ENCODE assay signal across 19 cellular contexts in genomic region chr10:133474833-133475734, GRCh38. TPM values are rescaled to one million over a fixed set of nuclear protein-coding genes. Genes with fewer than 3 reads are reported as not detected.
DNase-seq lines count a peak whose midpoint lies in the region; ATAC-seq and TF ChIP-seq lines count a peak whose summit lies in the region.
"Had no signal": no experiment of that assay in that cellular context is flagged by ENCODE, and none has a peak within 500 bp of the region (broad histone marks: within the 10 kb centered on the region; RNA-seq: fewer than 3 reads in every experiment).

No MANE protein-coding gene starts in this region.

- no peak overlapping the region for H3K4me3 Mint-ChIP-seq in activated T-cell treated with anti-CD3 and anti-CD28 coated beads, Interleukin-2, amount 50 U/mL, for 24 hours
- H3K4me3 Mint-ChIP-seq in activated T-helper 2 cell treated with anti-CD3 and anti-CD28 coated beads, Interferon-gamma antibody, Interleukin-2, Interleukin-4, amounts not matched to agents 10 μg/mL and 5 μg/mL and 100 μg/mL, durations not matched to agents 14 hours and 24 hours and 36 hours (ENCODE audit: low read depth) = peak overlapping the region; percentile 6
- H3K4me3 Mint-ChIP-seq: HFFc6 had no signal

- H3K36me3 ChIP-seq in Panc1 (ENCODE audit: control insufficient read depth, insufficient read depth, low read length) (no peaks in the 10 kb centered on the region), hepatocyte (replicated peaks; ENCODE audit: insufficient read depth, low read depth) (no peaks in the 10 kb centered on the region)
- H3K36me3 ChIP-seq: brain microvascular endothelial cell, right lobe of liver had no signal

- H3K27ac ChIP-seq in Panc1 (ENCODE audit: low read length) = no peak overlapping the region
- H3K27ac ChIP-seq in hepatocyte = no peak overlapping the region
- H3K27ac ChIP-seq: brain microvascular endothelial cell, right lobe of liver had no signal

- H3K36me3 Mint-ChIP-seq in activated T-cell treated with anti-CD3 and anti-CD28 coated beads, Interleukin-2, amount 50 U/mL, for 24 hours (ENCODE audit: low read depth) = peaks cover 2% of the 10 kb centered on the region
- no peaks in the 10 kb centered on the region for H3K36me3 Mint-ChIP-seq in activated T-helper 2 cell treated with anti-CD3 and anti-CD28 coated beads, Interferon-gamma antibody, Interleukin-2, Interleukin-4, amounts not matched to agents 10 μg/mL and 5 μg/mL and 100 μg/mL, durations not matched to agents 14 hours and 24 hours and 36 hours (ENCODE audit: low read depth)

- intact Hi-C loops in Panc1 (cut with micrococcal nuclease; ENCODE audit: unreplicated experiment) = no loop called here
- intact Hi-C loops in activated T-helper 2 cell treated with anti-CD3 and anti-CD28 coated beads, Interferon-gamma antibody, Interleukin-2, Interleukin-4, amounts not matched to agents 10 μg/mL and 5 μg/mL and 100 μg/mL, durations not matched to agents 14 hours and 24 hours and 36 hours (cut with micrococcal nuclease) = no loop called here

- H2AFZ ChIP-seq in hepatocyte = no peak overlapping the region

- no peaks in the 10 kb centered on the region for H3K79me2 ChIP-seq in hepatocyte

- peaks cover 25% of the 10 kb centered on the region for H3K4me1 Mint-ChIP-seq in activated T-cell treated with anti-CD3 and anti-CD28 coated beads, Interleukin-2, amount 50 U/mL, for 24 hours (ENCODE audit: low read depth)
- H3K4me1 Mint-ChIP-seq in activated T-helper 2 cell treated with anti-CD3 and anti-CD28 coated beads, Interferon-gamma antibody, Interleukin-2, Interleukin-4, amounts not matched to agents 10 μg/mL and 5 μg/mL and 100 μg/mL, durations not matched to agents 14 hours and 24 hours and 36 hours (ENCODE audit: low read depth) = peaks cover 24% of the 10 kb centered on the region

- H3K4me1 ChIP-seq in Panc1 (ENCODE audit: control insufficient read depth, insufficient read depth, low read length) (0 out of 2 replicates have a peak, but pooled peaks cover 4% of the 10 kb centered on the region), hepatocyte (ENCODE audit: insufficient read depth) (no peaks in the 10 kb centered on the region)
- H3K4me1 ChIP-seq: right lobe of liver had no signal

- H3K9me3 ChIP-seq in Panc1 (ENCODE audit: control insufficient read depth, insufficient read depth, low read depth, low read length) (no peaks in the 10 kb centered on the region), hepatocyte (ENCODE audit: low read depth) (no peaks in the 10 kb centered on the region)
- H3K9me3 ChIP-seq: right lobe of liver had no signal

- ATAC-seq in Panc1 (peak; percentile 40; the same call in 1 of the 2 replicates), GM21529 (IDR thresholded peaks at IDR 0.05; ENCODE audit: unreplicated experiment) (no peak)

- H3K27ac Mint-ChIP-seq in activated T-cell treated with anti-CD3 and anti-CD28 coated beads, Interleukin-2, amount 50 U/mL, for 24 hours = peak overlapping the region; percentile 56
- peak overlapping the region; percentile 10 for H3K27ac Mint-ChIP-seq in activated T-helper 2 cell treated with anti-CD3 and anti-CD28 coated beads, Interferon-gamma antibody, Interleukin-2, Interleukin-4, amounts not matched to agents 10 μg/mL and 5 μg/mL and 100 μg/mL, durations not matched to agents 14 hours and 24 hours and 36 hours
- H3K27ac Mint-ChIP-seq: HFFc6 had no signal

- in situ Hi-C loops in Panc1 (cut with HindIII; ENCODE audit: low pct_unique_long_range_greater_than_20kb, low sequenced_read_pairs) = no loop called here

- H3K4me2 ChIP-seq in hepatocyte = no peak overlapping the region

- no peaks in the 10 kb centered on the region for H3K27me3 Mint-ChIP-seq in activated T-cell treated with anti-CD3 and anti-CD28 coated beads, Interleukin-2, amount 50 U/mL, for 24 hours
- H3K27me3 Mint-ChIP-seq in activated T-helper 2 cell treated with anti-CD3 and anti-CD28 coated beads, Interferon-gamma antibody, Interleukin-2, Interleukin-4, amounts not matched to agents 10 μg/mL and 5 μg/mL and 100 μg/mL, durations not matched to agents 14 hours and 24 hours and 36 hours (ENCODE audit: low read depth) = peaks cover 4% of the 10 kb centered on the region

- CTCF ChIA-PET in Panc1 (lab: Charles Lee) = no interaction called here

- TF ChIP-seq CTCF in Panc1 (IDR thresholded peaks at IDR 0.05) = no peak
- no peak for TF ChIP-seq CTCF in hepatocyte (IDR thresholded peaks at IDR 0.05; ENCODE audit: poor library complexity)

- DNase-seq in activated T-cell treated with anti-CD3 and anti-CD28 coated beads, Interleukin-2, amount 50 U/mL, for 24 hours = no peak
- DNase-seq in activated T-cell treated with anti-CD3 and anti-CD28 coated beads for 4 hours (no peak), Panc1 (ENCODE audit: low read depth, low spot score) (no peak), hepatocyte (ENCODE audit: low spot score) (no peak), DMS114 treated with DMSO at 0.1 percent for 48 hours (lab: John Stamatoyannopoulos, UW; ENCODE audit: unreplicated experiment) (no peak)
- DNase-seq in activated T-helper 2 cell treated with anti-CD3 and anti-CD28 coated beads, Interferon-gamma antibody, Interleukin-2, Interleukin-4, amounts not matched to agents 10 μg/mL and 5 μg/mL and 100 μg/mL, durations not matched to agents 14 hours and 24 hours and 36 hours (ENCODE audit: low spot score) = peak; percentile 27
- DNase-seq in stimulated activated CD4-positive, alpha-beta T cell treated with anti-CD3 and anti-CD28 coated beads, Interleukin-4, amount 100 ng/mL, for 24 hours = peak; percentile 40
- DNase-seq: brain microvascular endothelial cell, DMS153, foreskin fibroblast, HFFc6, NCI-H187 treated with DMSO at 0.1 percent for 48 hours, NCI-H526 treated with DMSO at 0.1 percent for 48 hours, right lobe of liver had no signal

- peaks cover 8% of the 10 kb centered on the region for H3K27me3 ChIP-seq in Panc1 (ENCODE audit: control insufficient read depth, insufficient read depth, low read length)
- H3K27me3 ChIP-seq in hepatocyte = no peaks in the 10 kb centered on the region
- H3K27me3 ChIP-seq: brain microvascular endothelial cell, right lobe of liver had no signal

- WGBS in hepatocyte (ENCODE audit: low lambda C conversion rate, missing lambda C conversion rate) = 73% methylated on average over 13 of the region's 13 CpGs

- no peaks in the 10 kb centered on the region for H4K20me1 ChIP-seq in hepatocyte (ENCODE audit: insufficient read depth, poor library complexity, severe bottlenecking)

- no peaks in the 10 kb centered on the region for H3K9me3 Mint-ChIP-seq in activated T-cell treated with anti-CD3 and anti-CD28 coated beads, Interleukin-2, amount 50 U/mL, for 24 hours
- H3K9me3 Mint-ChIP-seq in activated T-helper 2 cell treated with anti-CD3 and anti-CD28 coated beads, Interferon-gamma antibody, Interleukin-2, Interleukin-4, amounts not matched to agents 10 μg/mL and 5 μg/mL and 100 μg/mL, durations not matched to agents 14 hours and 24 hours and 36 hours = no peaks in the 10 kb centered on the region

- POLR2A ChIA-PET in Panc1 (lab: Charles Lee) = no interaction called here

- H3K4me3 ChIP-seq in Panc1 (ENCODE audit: low read depth in 2 of 2, low read length in 2 of 2) (no peak overlapping the region), hepatocyte (no peak overlapping the region)
- H3K4me3 ChIP-seq: right lobe of liver had no signal

- no peaks in the 10 kb centered on the region for H3K9me2 ChIP-seq in hepatocyte (replicated peaks; ENCODE audit: insufficient read depth)

- no TSS peak for BruUV-seq in Panc1 (replicated peaks; lab: Mats Ljungman, UMichigan)

RNA-seq across cellular contexts. Expression of gene SCART1, which starts 21.3 kb away (rescaled TPM):
- total RNA-seq in Panc1 (2021; ENCODE audit: unreplicated experiment) (0.57 TPM), hepatocyte (0.16 and 1.00 TPM in 2 replicates)
- polyA plus RNA-seq in Panc1 (2012; ENCODE audit: insufficient read length) = 0.96 TPM
- total RNA-seq in activated T-helper 2 cell treated with anti-CD3 and anti-CD28 coated beads, Interferon-gamma antibody, Interleukin-2, Interleukin-4, amounts not matched to agents 10 μg/mL and 5 μg/mL and 100 μg/mL, durations not matched to agents 14 hours and 24 hours and 36 hours = 1.3 and 1.4 TPM in 2 replicates
- polyA plus RNA-seq in hepatocyte = 0.22 and 0.63 TPM in 2 replicates

RNA-seq across cellular contexts. Expression of gene SPRN, which starts 50.7 kb away (rescaled TPM):
- total RNA-seq in Panc1 (2021; ENCODE audit: unreplicated experiment) (0.64 TPM), hepatocyte (0.28 and 0.97 TPM in 2 replicates)
- 7.3 TPM for polyA plus RNA-seq in Panc1 (2012; ENCODE audit: insufficient read length)
- total RNA-seq in activated T-helper 2 cell treated with anti-CD3 and anti-CD28 coated beads, Interferon-gamma antibody, Interleukin-2, Interleukin-4, amounts not matched to agents 10 μg/mL and 5 μg/mL and 100 μg/mL, durations not matched to agents 14 hours and 24 hours and 36 hours = not detected in 2 replicates
- 2.6 and 2.7 TPM in 2 replicates for polyA plus RNA-seq in hepatocyte
- total RNA-seq: RPMI7951; subcutaneous adipose tissue; T-helper 2 cell treated with Interferon-gamma antibody and Interleukin-4, amounts not matched to agents 100 ng/mL and 5 ng/mL, for 36 hours had no signal

RNA-seq across cellular contexts. Expression of gene CYP2E1, which starts 52.1 kb away (rescaled TPM):
- 1.1 TPM for total RNA-seq in Panc1 (2021; ENCODE audit: unreplicated experiment)
- 0.40 TPM for polyA plus RNA-seq in Panc1 (2012; ENCODE audit: insufficient read length)
- total RNA-seq in activated T-helper 2 cell treated with anti-CD3 and anti-CD28 coated beads, Interferon-gamma antibody, Interleukin-2, Interleukin-4, amounts not matched to agents 10 μg/mL and 5 μg/mL and 100 μg/mL, durations not matched to agents 14 hours and 24 hours and 36 hours = 0.16 TPM in 1 of 2 replicates, not detected in the other
- 0.43 TPM in 1 of 2 replicates, not detected in the other for total RNA-seq in hepatocyte
- polyA plus RNA-seq in hepatocyte = 0.47 TPM in 1 of 2 replicates, not detected in the other
- total RNA-seq: lung microvascular endothelial cell, RPMI7951 had no signal

Comparison
In these comparisons a context has a peak if more than half of its experiments do, and no peak if none do; other contexts are left out.
1. DNase-seq: peak in activated T-helper 2 cell treated with anti-CD3 and anti-CD28 coated beads, Interferon-gamma antibody, Interleukin-2, Interleukin-4, amounts not matched to agents 10 μg/mL and 5 μg/mL and 100 μg/mL, durations not matched to agents 14 hours and 24 hours and 36 hours (single experiment) and stimulated activated CD4-positive, alpha-beta T cell treated with anti-CD3 and anti-CD28 coated beads, Interleukin-4, amount 100 ng/mL, for 24 hours (single experiment); none in activated T-cell treated with anti-CD3 and anti-CD28 coated beads, Interleukin-2, amount 50 U/mL, for 24 hours (single experiment), activated T-cell treated with anti-CD3 and anti-CD28 coated beads for 4 hours (single experiment), Panc1 (single experiment), hepatocyte (single experiment) and DMS114 treated with DMSO at 0.1 percent for 48 hours (single experiment).